9 cellular contexts compared by ENCODE assay signal in genomic region chr9:127422787-127423186, GRCh38. TPM values are rescaled to one million over a fixed set of nuclear protein-coding genes. Genes with fewer than 3 reads are reported as not detected.
DNase-seq lines count a peak whose midpoint lies in the region; ATAC-seq, FAIRE-seq and TF ChIP-seq lines count a peak whose summit lies in the region.
"Had no signal": no experiment of that assay in that cellular context is flagged by ENCODE, and none has a peak within 500 bp of the region (broad histone marks: within the 10 kb centered on the region; RNA-seq: fewer than 3 reads in every experiment).

No MANE protein-coding gene starts in this region.

- H3K9ac ChIP-seq in NT2/D1 (ENCODE audit: insufficient read length, low read depth): peak overlapping the region; percentile 95
- peak overlapping the region in 3 of 4 experiments; percentile 34 to 90 (median 38); a peak in 5 of 7 replicates for H3K9ac ChIP-seq in H1 (replicated peaks in 1 of 4; ENCODE audit: extremely low read depth in 1 of 4, low read depth in 3 of 4, low read length in 3 of 4)

- H3K27ac ChIP-seq in CD8-positive, alpha-beta T cell (ENCODE audit: low read depth, low read length): no peak overlapping the region
- no peak overlapping the region for H3K27ac ChIP-seq in H1 (ENCODE audit: low read depth, low read length)

- H2BK20ac ChIP-seq in H1 (ENCODE audit: low read length): no peak overlapping the region

- peak overlapping the region; percentile 95 for H3K27ac Mint-ChIP-seq in CD8-positive, alpha-beta T cell

- no peaks in the 10 kb centered on the region for H3K27me3 Mint-ChIP-seq in CD8-positive, alpha-beta T cell (ENCODE audit: low read depth)

- peaks cover 7 to 39% of the 10 kb centered on the region in 2 experiments for H3K79me2 ChIP-seq in H1 (ENCODE audit: control insufficient read depth in 1 of 2, insufficient read depth in 2 of 2, low read length in 2 of 2)

- no peaks in the 10 kb centered on the region for H3K9me3 ChIP-seq in CD8-positive, alpha-beta T cell (ENCODE audit: low read length)
- H3K9me3 ChIP-seq in NT2/D1 (ENCODE audit: insufficient read depth, low read length): no peaks in the 10 kb centered on the region
- H3K9me3 ChIP-seq in H1 (ENCODE audit: insufficient read depth in 2 of 2, low read depth in 1 of 2, low read length in 1 of 2): no peaks in the 10 kb centered on the region
- H3K9me3 ChIP-seq in neuron (ENCODE audit: low read length): no peaks in the 10 kb centered on the region

- no peak overlapping the region for H3K18ac ChIP-seq in H1 (ENCODE audit: extremely low read depth, low read length)

- no peak for TF ChIP-seq CTCF in CD8-positive, alpha-beta T cell (IDR thresholded peaks at IDR 0.05)
- TF ChIP-seq CTCF in H1 (IDR thresholded peaks at IDR 0.05; ENCODE audit: control extremely low read depth in 1 of 3, insufficient read depth in 1 of 3, low read depth in 1 of 3, low read length in 3 of 3): no peak

- H3K4me1 ChIP-seq in CD8-positive, alpha-beta T cell (ENCODE audit: insufficient read depth, low read length): peaks cover 25% of the 10 kb centered on the region
- H3K4me1 ChIP-seq in NT2/D1 (ENCODE audit: insufficient read depth, insufficient read length): peaks cover 13% of the 10 kb centered on the region
- peaks cover 0 to 12% (median 7%) of the 10 kb centered on the region in 4 experiments; a peak in 6 of 7 replicates for H3K4me1 ChIP-seq in H1 (replicated peaks in 1 of 4; ENCODE audit: control insufficient read depth in 3 of 4, insufficient read depth in 4 of 4, low read length in 3 of 4)
- H3K4me1 ChIP-seq in neuron (ENCODE audit: insufficient read depth, low read length): peaks cover 24% of the 10 kb centered on the region

- H3K9me3 Mint-ChIP-seq in CD8-positive, alpha-beta T cell: no peaks in the 10 kb centered on the region

- H2AFZ ChIP-seq in H1 (ENCODE audit: low read length): no peak overlapping the region
- no peak overlapping the region for H2AFZ ChIP-seq in neuron (ENCODE audit: low read depth, low read length)

- H3K4ac ChIP-seq in H1 (replicated peaks; ENCODE audit: insufficient read length, low read depth, low read length): no peak overlapping the region

- peaks cover 38% of the 10 kb centered on the region for H3K4me1 Mint-ChIP-seq in CD8-positive, alpha-beta T cell (ENCODE audit: low read depth)

- no peak overlapping the region for H2AK5ac ChIP-seq in H1 (ENCODE audit: low read depth, low read length)

- peak overlapping the region; percentile 99 for H3K4me3 Mint-ChIP-seq in CD8-positive, alpha-beta T cell

- no peak overlapping the region for H4K91ac ChIP-seq in H1 (replicated peaks; ENCODE audit: insufficient read length, low read length)

- H3K14ac ChIP-seq in H1 (ENCODE audit: insufficient read length): no peak overlapping the region

- H3K4me3 ChIP-seq in CD8-positive, alpha-beta T cell (ENCODE audit: low read depth, low read length): no peak overlapping the region
- peak overlapping the region; percentile 91 for H3K4me3 ChIP-seq in NT2/D1 (ENCODE audit: insufficient read length, low read depth)
- H3K4me3 ChIP-seq in H1 (ENCODE audit: extremely low read depth in 1 of 4, insufficient read depth in 2 of 4, low read depth in 3 of 4, low read length in 4 of 4): peak overlapping the region; percentile 87 to 96 (median 94); a peak in 7 of 8 replicates
- peak overlapping the region; percentile 83 for H3K4me3 ChIP-seq in neuron (ENCODE audit: low read length)

- H3K23me2 ChIP-seq in H1 (ENCODE audit: low read depth, low read length): peaks cover 13% of the 10 kb centered on the region

- no peak for FAIRE-seq in H1 (lab: Jason Lieb, UNC)
- FAIRE-seq in GM12892 (lab: Jason Lieb, UNC): no peak

- no peak overlapping the region for H2BK120ac ChIP-seq in H1 (replicated peaks; ENCODE audit: low read depth, low read length)

- DNase-seq in CD8-positive, alpha-beta T cell: no peak
- DNase-seq in NT2/D1 (ENCODE audit: low read depth, low spot score) (no peak), H1 (ENCODE audit: low read depth in 1 of 2, low spot score in 2 of 2) (no peak), AG20443 (ENCODE audit: low spot score) (no peak), dedifferentiated amniotic fluid mesenchymal stem cell (ENCODE audit: extremely low spot score) (no peak), GM12892 (ENCODE audit: insufficient read length) (no peak), NK-92 (lab: John Stamatoyannopoulos, UW; ENCODE audit: unreplicated experiment) (no peak)
- DNase-seq: foreskin keratinocyte had no signal

- H4K5ac ChIP-seq in H1 (ENCODE audit: insufficient read length, low read depth, low read length): no peak overlapping the region

- no peak overlapping the region for H2BK5ac ChIP-seq in H1 (ENCODE audit: low read depth, low read length)

- intact Hi-C loops in CD8-positive, alpha-beta T cell (cut with DNase I, micrococcal nuclease): loop anchor here in 1 of 2 experiments (5.0 to 10.0 kb wide), 3 partner anchors 110 to 642 kb away; partner anchors contain the start of genes NAIF1 and SLC25A25

- H3K4me2 ChIP-seq in H1 (ENCODE audit: insufficient read depth in 1 of 2, low read depth in 2 of 2, low read length in 2 of 2): peak overlapping the region; percentile 58 to 74

- TF ChIP-seq POLR2A in H1 (IDR thresholded peaks at IDR 0.05; ENCODE audit: control extremely low read depth in 1 of 2, low read depth in 2 of 2, low read length in 2 of 2) (no peak), GM12892 (IDR thresholded peaks at IDR 0.05; ENCODE audit: low read depth, low read length) (no peak)

- no peaks in the 10 kb centered on the region for H3K27me3 ChIP-seq in CD8-positive, alpha-beta T cell (ENCODE audit: insufficient read depth, low read length)
- H3K27me3 ChIP-seq in NT2/D1 (ENCODE audit: insufficient read depth, insufficient read length) (no peaks in the 10 kb centered on the region), H1 (replicated peaks in 1 of 4; ENCODE audit: control insufficient read depth in 3 of 4, extremely low read depth in 1 of 4, insufficient read depth in 3 of 4, low read length in 3 of 4) (no peaks in the 10 kb centered on the region), neuron (ENCODE audit: insufficient read depth, low read length) (no peaks in the 10 kb centered on the region)
- H3K27me3 ChIP-seq: foreskin keratinocyte had no signal

- no peak overlapping the region for H2BK15ac ChIP-seq in H1 (ENCODE audit: low read length)

- POLR2A ChIA-PET in CD8-positive, alpha-beta T cell (lab: Charles Lee): interaction anchor here (3.2 kb wide), 1 partner anchor 28 kb away, joined by 27 read pairs; the partner anchor contains the start of genes LRSAM1 and RPL12
- POLR2A ChIA-PET in H1 (lab: Charles Lee; ENCODE audit: partially characterized antibody): interaction anchor here (1.6 to 6.3 kb wide), 6 partner anchors 8 to 59 kb away, joined by 4 to 59 read pairs (median 10); partner anchors contain the start of genes LRSAM1, RPL12 and SLC2A8

- H3K36me3 ChIP-seq in CD8-positive, alpha-beta T cell (ENCODE audit: insufficient read depth, low read length): no peaks in the 10 kb centered on the region
- peaks cover 17% of the 10 kb centered on the region for H3K36me3 ChIP-seq in NT2/D1 (ENCODE audit: insufficient read depth, insufficient read length, low read length)
- H3K36me3 ChIP-seq in H1 (ENCODE audit: control insufficient read depth in 2 of 4, insufficient read depth in 4 of 4, low read length in 3 of 4): no peaks in the 10 kb centered on the region
- H3K36me3 ChIP-seq in neuron (ENCODE audit: insufficient read depth, low read length): peaks cover 7% of the 10 kb centered on the region

- H3K23ac ChIP-seq in H1 (ENCODE audit: insufficient read length): no peak overlapping the region

- H4K8ac ChIP-seq in H1 (ENCODE audit: extremely low read depth, insufficient read depth, low read length): no peak overlapping the region

- no peak overlapping the region for H2BK12ac ChIP-seq in H1 (ENCODE audit: low read depth, low read length)

- no peak for TF ChIP-seq EP300 in H1 (IDR thresholded peaks at IDR 0.05; ENCODE audit: borderline replicate concordance in 1 of 2, low read depth in 2 of 2, low read length in 2 of 2)

- no peak overlapping the region for H3K56ac ChIP-seq in H1 (replicated peaks; ENCODE audit: insufficient read length, low read depth, low read length)

- H3K79me1 ChIP-seq in H1 (ENCODE audit: low read depth, low read length): peaks cover 4% of the 10 kb centered on the region

- no peak for TF ChIP-seq RAD21 in H1 (IDR thresholded peaks at IDR 0.05 in 1 of 2, conservative IDR thresholded peaks at IDR 0.05 in 1 of 2; ENCODE audit: low read depth in 2 of 2, low read length in 2 of 2)

- peaks cover 2 to 6% of the 10 kb centered on the region in 2 experiments for H4K20me1 ChIP-seq in H1 (replicated peaks in 1 of 2; ENCODE audit: control insufficient read depth in 1 of 2, insufficient read depth in 2 of 2, low read length in 2 of 2)

- WGBS in H1 (ENCODE audit: extremely low coverage in 1 of 2, insufficient coverage in 1 of 2, insufficient read length in 1 of 2, insufficient replicate concordance in 2 of 2, low coverage in 1 of 2, low lambda C conversion rate in 2 of 2, missing lambda C conversion rate in 1 of 2), 2 experiments: 68% methylated on average over 6 of the region's 6 CpGs; no CpG with 5 or more reads in 1 of the 2 experiments

- H3K36me3 Mint-ChIP-seq in CD8-positive, alpha-beta T cell: peaks cover 17% of the 10 kb centered on the region

- no peak for ATAC-seq in CD8-positive, alpha-beta T cell
- ATAC-seq: foreskin keratinocyte had no signal

- CTCF ChIA-PET in CD8-positive, alpha-beta T cell (lab: Charles Lee): interaction anchor here (1.0 kb wide), 1 partner anchor 28 kb away, joined by 3 read pairs; the partner anchor contains the start of genes LRSAM1 and RPL12
- CTCF ChIA-PET in H1 (lab: Charles Lee; ENCODE audit: partially characterized antibody): interaction anchor here (0.8 to 1.9 kb wide), 6 partner anchors 24 to 167 kb away, joined by 3 to 7 read pairs (median 3); partner anchors contain the start of gene SLC2A8

RNA-seq across cellular contexts. Expression of gene ZNF79, which starts 1.4 kb away (rescaled TPM):
- total RNA-seq in CD8-positive, alpha-beta T cell: 1 to 10 TPM; 7.5 to 7.7 TPM
- total RNA-seq in H1 (2021; fragmentation: NEBNext Ultra II Directional; extraction: Animal tissue kit (Norgen Biotek cat#: 25700)): 7.4 and 7.6 TPM in 2 replicates
- polyA plus RNA-seq in H1 (2011; rRNA removed): 2.4 and 2.7 TPM in 2 replicates
- 3.0 TPM for polyA plus RNA-seq in H1 (2011; cell fraction: cytosol; rRNA removed)
- polyA plus RNA-seq in H1 (2011; cell fraction: nucleus; rRNA removed): 4.6 TPM
- polyA plus RNA-seq in H1 (2012, experiment 1 of 2): 3.8 to 4.6 TPM (median 4.2 TPM) in 4 replicates
- polyA plus RNA-seq in H1 (2012, experiment 2 of 2): 0.77 TPM
- 1.8 TPM for polyA plus RNA-seq in H1 (2013, experiment 1 of 2)
- polyA plus RNA-seq in H1 (2013, experiment 2 of 2): 2.0 TPM
- 20.6 and 21.1 TPM in 2 replicates for polyA minus RNA-seq in H1 (2011; rRNA and poly(A)+ RNA removed)
- 6.9 TPM for polyA minus RNA-seq in H1 (2011; cell fraction: cytosol; rRNA and poly(A)+ RNA removed)
- 18.3 TPM for polyA minus RNA-seq in H1 (2011; cell fraction: nucleus; rRNA and poly(A)+ RNA removed)
- 4.2 TPM for polyA plus RNA-seq in GM12892 (2012; ENCODE audit: missing spikeins)

RNA-seq across cellular contexts. Expression of gene SLC2A8, which starts 25.8 kb away (rescaled TPM):
- 1 to 10 TPM; 3.6 to 3.9 TPM for total RNA-seq in CD8-positive, alpha-beta T cell
- total RNA-seq in H1 (2021; fragmentation: NEBNext Ultra II Directional; extraction: Animal tissue kit (Norgen Biotek cat#: 25700)): 24.6 and 25.6 TPM in 2 replicates
- 30.9 and 36.4 TPM in 2 replicates for polyA plus RNA-seq in H1 (2011; rRNA removed)
- 21.7 TPM for polyA plus RNA-seq in H1 (2011; cell fraction: cytosol; rRNA removed)
- polyA plus RNA-seq in H1 (2011; cell fraction: nucleus; rRNA removed): 65.2 TPM
- polyA plus RNA-seq in H1 (2012, experiment 1 of 2): 13.3 to 27.8 TPM (median 23.7 TPM) in 4 replicates
- 25.4 TPM for polyA plus RNA-seq in H1 (2012, experiment 2 of 2)
- 24.7 TPM for polyA plus RNA-seq in H1 (2013, experiment 1 of 2)
- polyA plus RNA-seq in H1 (2013, experiment 2 of 2): 24.9 TPM
- polyA minus RNA-seq in H1 (2011; rRNA and poly(A)+ RNA removed): 18.3 and 19.1 TPM in 2 replicates
- polyA minus RNA-seq in H1 (2011; cell fraction: cytosol; rRNA and poly(A)+ RNA removed): 19.2 TPM
- 24.4 TPM for polyA minus RNA-seq in H1 (2011; cell fraction: nucleus; rRNA and poly(A)+ RNA removed)
- polyA plus RNA-seq in GM12892 (2012; ENCODE audit: missing spikeins): 3.0 TPM

RNA-seq across cellular contexts. Expression of gene RPL12, which starts 28.4 kb away (rescaled TPM):
- total RNA-seq in CD8-positive, alpha-beta T cell: 1,000 to 10,000 TPM; 1,908 to 1,959 TPM
- 1,993 and 2,006 TPM in 2 replicates for total RNA-seq in H1 (2021; fragmentation: NEBNext Ultra II Directional; extraction: Animal tissue kit (Norgen Biotek cat#: 25700))
- 4,427 and 4,892 TPM in 2 replicates for polyA plus RNA-seq in H1 (2011; rRNA removed)
- polyA plus RNA-seq in H1 (2011; cell fraction: cytosol; rRNA removed): 5,729 TPM
- polyA plus RNA-seq in H1 (2011; cell fraction: nucleus; rRNA removed): 1,855 TPM
- 3,132 to 3,522 TPM (median 3,375 TPM) in 4 replicates for polyA plus RNA-seq in H1 (2012, experiment 1 of 2)
- polyA plus RNA-seq in H1 (2012, experiment 2 of 2): 5,820 TPM
- 3,402 TPM for polyA plus RNA-seq in H1 (2013, experiment 1 of 2)
- polyA plus RNA-seq in H1 (2013, experiment 2 of 2): 3,308 TPM
- 609 and 632 TPM in 2 replicates for polyA minus RNA-seq in H1 (2011; rRNA and poly(A)+ RNA removed)
- polyA minus RNA-seq in H1 (2011; cell fraction: cytosol; rRNA and poly(A)+ RNA removed): 823 TPM
- polyA minus RNA-seq in H1 (2011; cell fraction: nucleus; rRNA and poly(A)+ RNA removed): 843 TPM
- 4,522 TPM for polyA plus RNA-seq in GM12892 (2012; ENCODE audit: missing spikeins)

RNA-seq across cellular contexts. Expression of gene LRSAM1, which starts 28.5 kb away (rescaled TPM):
- total RNA-seq in CD8-positive, alpha-beta T cell: 10 to 100 TPM; 11.7 to 14.0 TPM
- 18.3 and 18.8 TPM in 2 replicates for total RNA-seq in H1 (2021; fragmentation: NEBNext Ultra II Directional; extraction: Animal tissue kit (Norgen Biotek cat#: 25700))
- 9.7 and 16.2 TPM in 2 replicates for polyA plus RNA-seq in H1 (2011; rRNA removed)
- 14.4 TPM for polyA plus RNA-seq in H1 (2011; cell fraction: cytosol; rRNA removed)
- polyA plus RNA-seq in H1 (2011; cell fraction: nucleus; rRNA removed): 38.1 TPM
- polyA plus RNA-seq in H1 (2012, experiment 1 of 2): 13.0 to 19.6 TPM (median 17.2 TPM) in 4 replicates
- 17.2 TPM for polyA plus RNA-seq in H1 (2012, experiment 2 of 2)
- 10.1 TPM for polyA plus RNA-seq in H1 (2013, experiment 1 of 2)
- 9.4 TPM for polyA plus RNA-seq in H1 (2013, experiment 2 of 2)
- polyA minus RNA-seq in H1 (2011; rRNA and poly(A)+ RNA removed): 9.7 and 10.9 TPM in 2 replicates
- 12.3 TPM for polyA minus RNA-seq in H1 (2011; cell fraction: cytosol; rRNA and poly(A)+ RNA removed)
- polyA minus RNA-seq in H1 (2011; cell fraction: nucleus; rRNA and poly(A)+ RNA removed): 21.2 TPM
- 11.2 TPM for polyA plus RNA-seq in GM12892 (2012; ENCODE audit: missing spikeins)
